Comparison of ENCODE assay signal across 1 cellular context in the genomic region with DNA sequence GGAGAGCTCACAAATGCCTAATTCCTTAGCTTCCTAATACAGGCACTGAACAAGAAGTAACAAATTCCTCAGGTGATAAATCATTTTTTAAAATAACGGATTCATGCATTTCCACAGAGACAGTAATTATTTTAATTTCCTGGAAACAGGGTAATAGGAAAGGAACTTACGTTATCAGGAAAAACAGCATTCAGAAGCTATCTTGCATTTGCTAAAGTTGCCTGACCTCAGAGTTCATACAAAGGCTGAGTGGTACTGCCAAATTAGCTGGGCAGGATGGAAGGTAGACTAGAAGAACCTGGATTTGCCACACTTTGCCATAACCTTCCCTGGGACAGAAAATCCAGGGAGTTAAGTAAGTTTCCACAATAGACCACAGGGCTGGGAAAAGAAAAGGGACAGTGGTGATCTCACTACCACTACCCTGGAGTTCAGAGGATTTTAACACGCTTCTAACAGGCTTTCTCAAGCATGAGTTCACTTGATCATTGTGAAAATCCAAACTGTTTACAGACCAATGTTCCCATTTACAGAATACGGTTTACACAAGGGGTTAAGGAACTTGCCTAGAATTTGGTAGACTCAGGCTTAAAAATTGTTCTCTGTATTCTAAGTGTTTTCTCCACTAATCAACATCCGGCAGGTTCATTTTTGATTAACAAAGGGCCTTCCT.
TF ChIP-seq lines count a peak whose summit lies in the region.

No MANE protein-coding gene starts in this region.

TF ChIP-seq in K562, 482 proteins besides CTCF, POLR2A, EP300 and RAD21 (continued from another document and continues in another):
- TF ChIP-seq UBTF (IDR thresholded peaks at IDR 0.05; ENCODE audit: borderline replicate concordance in 1 of 2, low read depth in 2 of 2, low read length in 2 of 2) (0 out of 4 replicates have a peak, but pooled peaks of 1 of the 2 experiments have one; percentile 15), ZNF140 (CRISPR knock-in tag; IDR thresholded peaks at IDR 0.05) (no peak), SLC30A9 (CRISPR knock-in tag; IDR thresholded peaks at IDR 0.05) (no peak), TAF7 (tag; IDR thresholded peaks at IDR 0.05) (no peak), MTF1 (CRISPR knock-in tag; IDR thresholded peaks at IDR 0.05; ENCODE audit: borderline replicate concordance) (no peak), RAD51 (IDR thresholded peaks at IDR 0.05; ENCODE audit: borderline replicate concordance, low read depth) (0 out of 2 replicates have a peak, but pooled peaks have one; percentile 19), ZNF3 (CRISPR knock-in tag; IDR thresholded peaks at IDR 0.05) (no peak), ZBTB2 (IDR thresholded peaks at IDR 0.05) (0 out of 2 replicates have a peak, but pooled peaks have one; percentile 43), E2F4 (CRISPR knock-in tag; IDR thresholded peaks at IDR 0.05; ENCODE audit: low read depth) (no peak), MEIS2 (IDR thresholded peaks at IDR 0.05; ENCODE audit: partially characterized antibody) (peak; percentile 88), BRD4 (IDR thresholded peaks at IDR 0.05) (no peak), NR2C1 (IDR thresholded peaks at IDR 0.05) (no peak; the same call in 1 of the 2 replicates), NR2C1 (tag; IDR thresholded peaks at IDR 0.05) (0 out of 2 replicates have a peak, but pooled peaks have one; percentile 19), ZNF766 (CRISPR knock-in tag; conservative IDR thresholded peaks at IDR 0.05) (no peak), ZNF175 (CRISPR knock-in tag; IDR thresholded peaks at IDR 0.05; ENCODE audit: low read depth) (peak; percentile 70; the same call in 1 of the 2 replicates), ZNF57 (CRISPR knock-in tag; IDR thresholded peaks at IDR 0.05) (no peak), CSDE1 (IDR thresholded peaks at IDR 0.05) (no peak), SMARCA4 (IDR thresholded peaks at IDR 0.05) (peak; percentile 81), SMARCE1 (IDR thresholded peaks at IDR 0.05) (peak; percentile 67; the same call in 1 of the 2 replicates), KLF13 (tag; IDR thresholded peaks at IDR 0.05; ENCODE audit: borderline replicate concordance, low read depth) (no peak), HDAC3 (IDR thresholded peaks at IDR 0.05; ENCODE audit: borderline replicate concordance, partially characterized antibody) (peak; percentile 72), TRIM24 (IDR thresholded peaks at IDR 0.05) (no peak), BRCA1 (IDR thresholded peaks at IDR 0.05) (no peak), BRCA1 (CRISPR knock-in tag; IDR thresholded peaks at IDR 0.05) (no peak), CBFB (CRISPR knock-in tag; IDR thresholded peaks at IDR 0.05) (no peak), DPF2 (IDR thresholded peaks at IDR 0.05) (peak; percentile 74; the same call in 1 of the 2 replicates), ZNF79 (CRISPR knock-in tag; IDR thresholded peaks at IDR 0.05; ENCODE audit: low read depth) (no peak), RFX7 (CRISPR knock-in tag; IDR thresholded peaks at IDR 0.05) (no peak), ARNT (IDR thresholded peaks at IDR 0.05) (peak in 1 of 2 experiments; percentile 14; a peak in 1 of 4 replicates), SOX6 (IDR thresholded peaks at IDR 0.05) (0 out of 2 replicates have a peak, but pooled peaks have one; percentile 44), KDM4B (IDR thresholded peaks at IDR 0.05; ENCODE audit: borderline replicate concordance in 2 of 2, low read depth in 1 of 2) (no peak), HSF4 (CRISPR knock-in tag; IDR thresholded peaks at IDR 0.05; ENCODE audit: borderline replicate concordance) (no peak), HOXB6 (CRISPR knock-in tag; IDR thresholded peaks at IDR 0.05; ENCODE audit: borderline replicate concordance) (no peak), EP400 (IDR thresholded peaks at IDR 0.05) (peak; percentile 34; the same call in 1 of the 2 replicates), CHD2 (IDR thresholded peaks at IDR 0.05; ENCODE audit: low read depth, low read length) (no peak), MYNN (IDR thresholded peaks at IDR 0.05) (0 out of 2 replicates have a peak, but pooled peaks have one; percentile 44), MYNN (CRISPR knock-in tag; IDR thresholded peaks at IDR 0.05) (no peak), ILK (tag; IDR thresholded peaks at IDR 0.05; ENCODE audit: borderline replicate concordance, low read depth) (no peak), BRD9 (IDR thresholded peaks at IDR 0.05; ENCODE audit: low read depth, partially characterized antibody) (peak; percentile 19), TFAM (CRISPR knock-in tag; conservative IDR thresholded peaks at IDR 0.05) (no peak), ZNF212 (CRISPR knock-in tag; IDR thresholded peaks at IDR 0.05) (no peak), TAF9B (IDR thresholded peaks at IDR 0.05; ENCODE audit: partially characterized antibody) (no peak), XRCC5 (IDR thresholded peaks at IDR 0.05; ENCODE audit: low read depth, low read length) (no peak), SMAD2 (IDR thresholded peaks at IDR 0.05; ENCODE audit: low read depth, low read length) (no peak), ZNF165 (CRISPR knock-in tag; IDR thresholded peaks at IDR 0.05; ENCODE audit: borderline replicate concordance) (no peak), ZKSCAN8 (CRISPR knock-in tag; IDR thresholded peaks at IDR 0.05) (0 out of 2 replicates have a peak, but pooled peaks have one; percentile 59), POLR2AphosphoS2 (IDR thresholded peaks at IDR 0.05; ENCODE audit: low read length) (no peak), EZH2 (IDR thresholded peaks at IDR 0.05; ENCODE audit: borderline replicate concordance, low read depth, low read length) (no peak), PHF21A (IDR thresholded peaks at IDR 0.05; ENCODE audit: borderline replicate concordance, low read depth) (no peak), ZNF311 (CRISPR knock-in tag; IDR thresholded peaks at IDR 0.05) (no peak), ESRRA (IDR thresholded peaks at IDR 0.05; ENCODE audit: borderline replicate concordance, low read depth) (no peak), STAT5B (CRISPR knock-in tag; IDR thresholded peaks at IDR 0.05) (no peak), PHB2 (IDR thresholded peaks at IDR 0.05; ENCODE audit: low read depth) (no peak), FOXK1 (CRISPR knock-in tag; IDR thresholded peaks at IDR 0.05; ENCODE audit: borderline replicate concordance) (no peak), STAG1 (CRISPR knock-in tag; IDR thresholded peaks at IDR 0.05; ENCODE audit: borderline replicate concordance) (no peak), KAT2B (IDR thresholded peaks at IDR 0.05; ENCODE audit: low read depth, low read length) (no peak), IRF2 (CRISPR knock-in tag; IDR thresholded peaks at IDR 0.05) (no peak), NR2F6 (CRISPR knock-in tag; IDR thresholded peaks at IDR 0.05) (no peak), POLR2H (tag; IDR thresholded peaks at IDR 0.05; ENCODE audit: low read depth) (peak; percentile 59; the same call in 1 of the 2 replicates), ATF4 (CRISPR knock-in tag; IDR thresholded peaks at IDR 0.05) (no peak)
- TF ChIP-seq, protein P1, sequence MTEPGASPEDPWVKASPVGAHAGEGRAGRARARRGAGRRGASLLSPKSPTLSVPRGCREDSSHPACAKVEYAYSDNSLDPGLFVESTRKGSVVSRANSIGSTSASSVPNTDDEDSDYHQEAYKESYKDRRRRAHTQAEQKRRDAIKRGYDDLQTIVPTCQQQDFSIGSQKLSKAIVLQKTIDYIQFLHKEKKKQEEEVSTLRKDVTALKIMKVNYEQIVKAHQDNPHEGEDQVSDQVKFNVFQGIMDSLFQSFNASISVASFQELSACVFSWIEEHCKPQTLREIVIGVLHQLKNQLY (CRISPR knock-in tag; conservative IDR thresholded peaks at IDR 0.05), result no peak
- TF ChIP-seq, protein P2, sequence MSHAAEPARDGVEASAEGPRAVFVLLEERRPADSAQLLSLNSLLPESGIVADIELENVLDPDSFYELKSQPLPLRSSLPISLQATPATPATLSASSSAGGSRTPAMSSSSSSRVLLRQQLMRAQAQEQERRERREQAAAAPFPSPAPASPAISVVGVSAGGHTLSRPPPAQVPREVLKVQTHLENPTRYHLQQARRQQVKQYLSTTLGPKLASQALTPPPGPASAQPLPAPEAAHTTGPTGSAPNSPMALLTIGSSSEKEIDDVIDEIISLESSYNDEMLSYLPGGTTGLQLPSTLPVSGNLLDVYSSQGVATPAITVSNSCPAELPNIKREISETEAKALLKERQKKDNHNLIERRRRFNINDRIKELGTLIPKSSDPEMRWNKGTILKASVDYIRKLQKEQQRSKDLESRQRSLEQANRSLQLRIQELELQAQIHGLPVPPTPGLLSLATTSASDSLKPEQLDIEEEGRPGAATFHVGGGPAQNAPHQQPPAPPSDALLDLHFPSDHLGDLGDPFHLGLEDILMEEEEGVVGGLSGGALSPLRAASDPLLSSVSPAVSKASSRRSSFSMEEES (CRISPR knock-in tag; IDR thresholded peaks at IDR 0.05), result no peak
- TF ChIP-seq, protein P3, sequence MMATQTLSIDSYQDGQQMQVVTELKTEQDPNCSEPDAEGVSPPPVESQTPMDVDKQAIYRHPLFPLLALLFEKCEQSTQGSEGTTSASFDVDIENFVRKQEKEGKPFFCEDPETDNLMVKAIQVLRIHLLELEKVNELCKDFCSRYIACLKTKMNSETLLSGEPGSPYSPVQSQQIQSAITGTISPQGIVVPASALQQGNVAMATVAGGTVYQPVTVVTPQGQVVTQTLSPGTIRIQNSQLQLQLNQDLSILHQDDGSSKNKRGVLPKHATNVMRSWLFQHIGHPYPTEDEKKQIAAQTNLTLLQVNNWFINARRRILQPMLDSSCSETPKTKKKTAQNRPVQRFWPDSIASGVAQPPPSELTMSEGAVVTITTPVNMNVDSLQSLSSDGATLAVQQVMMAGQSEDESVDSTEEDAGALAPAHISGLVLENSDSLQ (IDR thresholded peaks at IDR 0.05), result peak; percentile 64
- TF ChIP-seq, protein P4, sequence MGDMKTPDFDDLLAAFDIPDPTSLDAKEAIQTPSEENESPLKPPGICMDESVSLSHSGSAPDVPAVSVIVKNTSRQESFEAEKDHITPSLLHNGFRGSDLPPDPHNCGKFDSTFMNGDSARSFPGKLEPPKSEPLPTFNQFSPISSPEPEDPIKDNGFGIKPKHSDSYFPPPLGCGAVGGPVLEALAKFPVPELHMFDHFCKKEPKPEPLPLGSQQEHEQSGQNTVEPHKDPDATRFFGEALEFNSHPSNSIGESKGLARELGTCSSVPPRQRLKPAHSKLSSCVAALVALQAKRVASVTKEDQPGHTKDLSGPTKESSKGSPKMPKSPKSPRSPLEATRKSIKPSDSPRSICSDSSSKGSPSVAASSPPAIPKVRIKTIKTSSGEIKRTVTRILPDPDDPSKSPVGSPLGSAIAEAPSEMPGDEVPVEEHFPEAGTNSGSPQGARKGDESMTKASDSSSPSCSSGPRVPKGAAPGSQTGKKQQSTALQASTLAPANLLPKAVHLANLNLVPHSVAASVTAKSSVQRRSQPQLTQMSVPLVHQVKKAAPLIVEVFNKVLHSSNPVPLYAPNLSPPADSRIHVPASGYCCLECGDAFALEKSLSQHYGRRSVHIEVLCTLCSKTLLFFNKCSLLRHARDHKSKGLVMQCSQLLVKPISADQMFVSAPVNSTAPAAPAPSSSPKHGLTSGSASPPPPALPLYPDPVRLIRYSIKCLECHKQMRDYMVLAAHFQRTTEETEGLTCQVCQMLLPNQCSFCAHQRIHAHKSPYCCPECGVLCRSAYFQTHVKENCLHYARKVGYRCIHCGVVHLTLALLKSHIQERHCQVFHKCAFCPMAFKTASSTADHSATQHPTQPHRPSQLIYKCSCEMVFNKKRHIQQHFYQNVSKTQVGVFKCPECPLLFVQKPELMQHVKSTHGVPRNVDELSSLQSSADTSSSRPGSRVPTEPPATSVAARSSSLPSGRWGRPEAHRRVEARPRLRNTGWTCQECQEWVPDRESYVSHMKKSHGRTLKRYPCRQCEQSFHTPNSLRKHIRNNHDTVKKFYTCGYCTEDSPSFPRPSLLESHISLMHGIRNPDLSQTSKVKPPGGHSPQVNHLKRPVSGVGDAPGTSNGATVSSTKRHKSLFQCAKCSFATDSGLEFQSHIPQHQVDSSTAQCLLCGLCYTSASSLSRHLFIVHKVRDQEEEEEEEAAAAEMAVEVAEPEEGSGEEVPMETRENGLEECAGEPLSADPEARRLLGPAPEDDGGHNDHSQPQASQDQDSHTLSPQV (IDR thresholded peaks at IDR 0.05), result peak; percentile 78
